ENCODE assay signal across 28 cellular contexts in genomic region chr12:127189992-127190391, GRCh38.
"Had no signal": no experiment of that assay in that cellular context is flagged by ENCODE, and none has a peak within 500 bp of the region (broad histone marks: within the 10 kb centered on the region; RNA-seq: fewer than 3 reads in every experiment).

No MANE protein-coding gene starts in this region.

- H3K27ac Mint-ChIP-seq: dendritic cell treated with granulocyte-macrophage colony-stimulating factor and Interleukin-4, amounts not matched to agents 40 ng/mL and 50 ng/mL, for 4 days; effector memory CD8-positive, alpha-beta T cell; endodermal cell had no signal

- H3K9me3 Mint-ChIP-seq: dendritic cell treated with granulocyte-macrophage colony-stimulating factor and Interleukin-4, amounts not matched to agents 40 ng/mL and 50 ng/mL, for 4 days; effector memory CD8-positive, alpha-beta T cell; endodermal cell had no signal

- H3K4me3 ChIP-seq: colonic mucosa, coronary artery, dorsolateral prefrontal cortex, esophagus muscularis mucosa, esophagus squamous epithelium, gastrocnemius medialis, gastroesophageal sphincter, heart left ventricle, heart right ventricle had no signal

- H3K27ac ChIP-seq: colonic mucosa, coronary artery, dorsolateral prefrontal cortex, esophagus muscularis mucosa, esophagus squamous epithelium, foreskin keratinocyte, gastrocnemius medialis, gastroesophageal sphincter, heart left ventricle, heart right ventricle had no signal

- H3K27me3 ChIP-seq: colonic mucosa, foreskin keratinocyte, gastrocnemius medialis, gastroesophageal sphincter had no signal

- H3K9me3 ChIP-seq: colonic mucosa, gastrocnemius medialis had no signal

- DNase-seq: colonic mucosa; cortex of kidney; dermis blood vessel endothelial cell; dorsolateral prefrontal cortex; effector CD4-positive, alpha-beta T cell; effector CD8-positive, alpha-beta T cell; effector memory CD4-positive, alpha-beta T cell; effector memory CD8-positive, alpha-beta T cell; endodermal cell; erythroblast; esophagus squamous epithelium; foreskin fibroblast; foreskin keratinocyte; foreskin melanocyte; gastrocnemius medialis; glutamatergic neuron; head of caudate nucleus; heart left ventricle; heart right ventricle had no signal

- H3K4me1 ChIP-seq: colonic mucosa, esophagus muscularis mucosa, esophagus squamous epithelium, gastrocnemius medialis, gastroesophageal sphincter, heart left ventricle, heart right ventricle had no signal

- FAIRE-seq: colon, endometrium, endothelial cell of umbilical vein, frontal cortex had no signal

- H3K4me3 Mint-ChIP-seq: dendritic cell treated with granulocyte-macrophage colony-stimulating factor and Interleukin-4, amounts not matched to agents 40 ng/mL and 50 ng/mL, for 4 days; effector memory CD8-positive, alpha-beta T cell; endodermal cell had no signal

- H3K36me3 ChIP-seq: colonic mucosa, esophagus muscularis mucosa, esophagus squamous epithelium, gastrocnemius medialis, gastroesophageal sphincter, heart left ventricle, heart right ventricle had no signal

- ATAC-seq: effector memory CD8-positive, alpha-beta T cell; esophagus mucosa; foreskin keratinocyte; gastrocnemius medialis; gastroesophageal sphincter; heart left ventricle; heart right ventricle had no signal
